In the genomic region with DNA sequence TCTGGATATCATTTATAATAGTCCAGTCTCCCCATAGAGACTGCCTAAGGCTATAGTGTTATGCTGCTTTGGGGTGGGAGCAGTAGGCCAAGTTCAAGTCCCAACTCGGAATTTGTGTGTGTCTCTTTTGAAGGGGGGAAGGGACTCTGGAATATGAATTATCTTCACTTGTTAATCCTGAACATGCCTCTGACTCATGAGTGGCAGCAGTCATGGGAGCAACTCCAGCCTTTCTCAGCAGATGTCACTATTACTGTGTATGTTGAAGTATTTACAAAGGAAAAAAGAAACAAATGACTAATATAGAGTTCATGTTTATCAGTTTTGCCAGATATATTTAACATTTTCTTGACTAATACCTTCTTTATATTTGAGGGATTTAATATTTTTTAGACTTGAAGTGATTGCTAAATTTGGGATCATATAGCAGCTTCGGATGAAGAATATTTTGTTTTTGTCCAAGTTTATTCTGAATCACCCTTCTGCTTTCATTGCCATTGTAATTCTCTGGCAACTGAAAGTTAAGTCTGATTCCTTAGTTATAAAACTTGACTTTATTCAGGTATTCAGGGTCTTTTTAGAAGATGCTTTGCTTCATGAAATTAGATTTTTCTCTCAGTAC, we compare ENCODE assay signal across 8 cellular contexts. TPM values are rescaled to one million over a fixed set of nuclear protein-coding genes. Genes with fewer than 3 reads are reported as not detected.
DNase-seq lines count a peak whose midpoint lies in the region; ATAC-seq and TF ChIP-seq lines count a peak whose summit lies in the region.

No MANE protein-coding gene starts in this region.

- no peaks in the 10 kb centered on the region for H3K27me3 Mint-ChIP-seq in activated CD4-positive, alpha-beta T cell treated with anti-CD3 and anti-CD28 coated beads, Interleukin-2, amount 10 ng/mL, durations not matched to agents 7 days and 5 days
- H3K27me3 Mint-ChIP-seq in CD14-positive monocyte (ENCODE audit: low read depth in 3 of 3), result no peaks in the 10 kb centered on the region

- no peaks in the 10 kb centered on the region for H3K9me3 Mint-ChIP-seq in activated CD4-positive, alpha-beta T cell treated with anti-CD3 and anti-CD28 coated beads, Interleukin-2, amount 10 ng/mL, durations not matched to agents 7 days and 5 days
- no peaks in the 10 kb centered on the region for H3K9me3 Mint-ChIP-seq in CD14-positive monocyte

- peak; percentile 15 for DNase-seq in activated CD4-positive, alpha-beta T cell treated with anti-CD3 and anti-CD28 coated beads, Interleukin-2, amount 10 ng/mL, durations not matched to agents 7 days and 5 days
- no peak for DNase-seq in activated CD4-positive, alpha-beta T cell treated with anti-CD3 and anti-CD28 coated beads, Interleukin-2, amount 50 U/mL, for 4 hours
- DNase-seq in PC-3 (peak; percentile 89), epithelial cell of prostate (ENCODE audit: low read depth, low spot score) (peak; percentile 63), omental fat pad (ENCODE audit: low spot score) (no peak), CD14-positive monocyte (ENCODE audit: low spot score) (no peak)
- DNase-seq in effector CD4-positive, alpha-beta T cell, result no peak
- DNase-seq in stimulated activated CD4-positive, alpha-beta T cell treated with anti-CD3 and anti-CD28 coated beads, Interleukin-4, amount 100 ng/mL, for 1 hour, result no peak

- peak overlapping the region; percentile 36 for H3K4me2 ChIP-seq in PC-3 (ENCODE audit: low read length)

- intact Hi-C loops in PC-3 (cut with micrococcal nuclease), result loop anchor here (1.0 kb wide), 2 partner anchors 101 to 155 kb away; no protein-coding TSS in a partner anchor
- intact Hi-C loops in CD14-positive monocyte (cut with micrococcal nuclease), result loop anchor here in 1 of 2 donors (5.0 kb wide), 1 partner anchor 102 kb away; no protein-coding TSS in a partner anchor

- H2AFZ ChIP-seq in PC-3 (ENCODE audit: low read length), result no peak overlapping the region

- peaks cover 68% of the 10 kb centered on the region for H3K4me1 ChIP-seq in PC-3 (ENCODE audit: insufficient read depth, low read length)

- peaks cover 55% of the 10 kb centered on the region for H3K36me3 ChIP-seq in PC-3 (ENCODE audit: low read depth, low read length)

- H3K4me3 Mint-ChIP-seq in activated CD4-positive, alpha-beta T cell treated with anti-CD3 and anti-CD28 coated beads, Interleukin-2, amount 10 ng/mL, durations not matched to agents 7 days and 5 days, result no peak overlapping the region
- no peak overlapping the region for H3K4me3 Mint-ChIP-seq in CD14-positive monocyte

- H3K9ac ChIP-seq in PC-3 (ENCODE audit: low read length), result no peak overlapping the region

- H3K9me3 ChIP-seq in PC-3 (ENCODE audit: low read length), result no peaks in the 10 kb centered on the region

- peaks cover 40% of the 10 kb centered on the region for H3K4me1 Mint-ChIP-seq in activated CD4-positive, alpha-beta T cell treated with anti-CD3 and anti-CD28 coated beads, Interleukin-2, amount 10 ng/mL, durations not matched to agents 7 days and 5 days
- no peaks in the 10 kb centered on the region for H3K4me1 Mint-ChIP-seq in CD14-positive monocyte

- CTCF ChIA-PET in activated CD4-positive, alpha-beta T cell treated with anti-CD3 and anti-CD28 coated beads, Interleukin-2, amount 10 ng/mL, durations not matched to agents 7 days and 5 days (lab: Charles Lee), result interaction anchor here (1.0 to 2.6 kb wide), 5 partner anchors 24 to 207 kb away, joined by 3 to 10 read pairs (median 3); no protein-coding TSS in a partner anchor
- CTCF ChIA-PET in PC-3 (lab: Charles Lee), result interaction anchor here (0.6 to 1.0 kb wide), 4 partner anchors 34 to 155 kb away, joined by 3 to 6 read pairs (median 4); a partner anchor contains a TSS

- no TSS peak for BruUV-seq in PC-3 (replicated peaks; lab: Mats Ljungman, UMichigan)

- TF ChIP-seq CTCF in PC-3 (conservative IDR thresholded peaks at IDR 0.05; ENCODE audit: low read depth, low read length) (peak; percentile 83), omental fat pad (IDR thresholded peaks at IDR 0.05) (no peak), CD14-positive monocyte (IDR thresholded peaks at IDR 0.05) (no peak)

- no peak overlapping the region for H3K4me3 ChIP-seq in PC-3 (ENCODE audit: low read length)

- H3K27ac Mint-ChIP-seq in activated CD4-positive, alpha-beta T cell treated with anti-CD3 and anti-CD28 coated beads, Interleukin-2, amount 10 ng/mL, durations not matched to agents 7 days and 5 days, result no peak overlapping the region
- H3K27ac Mint-ChIP-seq in CD14-positive monocyte, result peak overlapping the region in 1 of 7 donors; percentile 52

- ATAC-seq in PC-3 (peak; percentile 57), omental fat pad (ENCODE audit: low FRiP score) (peak; percentile 74)

- H3K36me3 Mint-ChIP-seq in activated CD4-positive, alpha-beta T cell treated with anti-CD3 and anti-CD28 coated beads, Interleukin-2, amount 10 ng/mL, durations not matched to agents 7 days and 5 days (ENCODE audit: low read depth), result peaks cover 65% of the 10 kb centered on the region
- H3K36me3 Mint-ChIP-seq in CD14-positive monocyte, result peaks cover 85 to 97% of the 10 kb centered on the region in 2 donors

- POLR2A ChIA-PET in activated CD4-positive, alpha-beta T cell treated with anti-CD3 and anti-CD28 coated beads, Interleukin-2, amount 10 ng/mL, durations not matched to agents 7 days and 5 days (lab: Charles Lee), result no interaction called here
- POLR2A ChIA-PET in PC-3 (lab: Charles Lee; ENCODE audit: unreplicated experiment), result no interaction called here

- no peaks in the 10 kb centered on the region for H4K20me1 ChIP-seq in PC-3 (ENCODE audit: low read length)

- H3K79me2 ChIP-seq in PC-3 (ENCODE audit: low read length), result peaks cover 21% of the 10 kb centered on the region

- no peaks in the 10 kb centered on the region for H3K9me2 ChIP-seq in PC-3 (replicated peaks; ENCODE audit: low read length)

- H3K27ac ChIP-seq in PC-3 (ENCODE audit: low read length) (peak overlapping the region; percentile 28), epithelial cell of prostate (peak overlapping the region; percentile 34)

- no peaks in the 10 kb centered on the region for H3K27me3 ChIP-seq in PC-3 (ENCODE audit: low read length)

- H3F3A ChIP-seq in PC-3 (ENCODE audit: low read length, unreplicated experiment), result peaks cover 14% of the 10 kb centered on the region

RNA-seq across cellular contexts. Expression of a gene that starts 23.4 kb away (rescaled TPM):
- total RNA-seq in activated CD4-positive, alpha-beta T cell treated with anti-CD3 and anti-CD28 coated beads, Interleukin-2, amount 10 ng/mL, durations not matched to agents 7 days and 5 days, result not detected
- total RNA-seq in PC-3 (2014; rRNA removed) (not detected in 2 replicates), omental fat pad (not detected)
- not detected for polyA plus RNA-seq in CD14-positive monocyte

Comparison
In these comparisons a context has a peak if more than half of its experiments do, and no peak if none do; other contexts are left out.
1. DNase-seq: peak in activated CD4-positive, alpha-beta T cell treated with anti-CD3 and anti-CD28 coated beads, Interleukin-2, amount 10 ng/mL, durations not matched to agents 7 days and 5 days (single experiment), PC-3 (single experiment) and epithelial cell of prostate (single experiment); none in activated CD4-positive, alpha-beta T cell treated with anti-CD3 and anti-CD28 coated beads, Interleukin-2, amount 50 U/mL, for 4 hours (0 of 2), omental fat pad (single experiment), effector CD4-positive, alpha-beta T cell (single experiment), CD14-positive monocyte (single experiment) and stimulated activated CD4-positive, alpha-beta T cell treated with anti-CD3 and anti-CD28 coated beads, Interleukin-4, amount 100 ng/mL, for 1 hour (single experiment).